17 cellular contexts compared by ENCODE assay signal in genomic region chr1:34763142-34763781, GRCh38. TPM values are rescaled to one million over a fixed set of nuclear protein-coding genes. Genes with fewer than 3 reads are reported as not detected.
DNase-seq lines count a peak whose midpoint lies in the region; ATAC-seq, FAIRE-seq and TF ChIP-seq lines count a peak whose summit lies in the region.
"Had no signal": no experiment of that assay in that cellular context is flagged by ENCODE, and none has a peak within 500 bp of the region (broad histone marks: within the 10 kb centered on the region; RNA-seq: fewer than 3 reads in every experiment).

No MANE protein-coding gene starts in this region.

- no peaks in the 10 kb centered on the region for H3K4me1 ChIP-seq in IMR-90 (ENCODE audit: control insufficient read depth, insufficient read depth, low read length)
- peaks cover 9% of the 10 kb centered on the region for H3K4me1 ChIP-seq in mesenchymal stem cell (ENCODE audit: control insufficient read depth, insufficient read depth, low read depth, low read length)

- H3K4ac ChIP-seq in IMR-90 (ENCODE audit: low read depth, low read length) (no peak overlapping the region), mesenchymal stem cell (ENCODE audit: low read depth in 1 of 2, low read length in 2 of 2) (no peak overlapping the region)

- no peaks in the 10 kb centered on the region for H3K9me1 ChIP-seq in IMR-90 (ENCODE audit: insufficient read depth, low read length)

- H2BK20ac ChIP-seq in IMR-90 (ENCODE audit: low read depth, low read length): no peak overlapping the region

- CTCF ChIA-PET in IMR-90 (lab: Yijun Ruan, JAX): no interaction called here

- no peak for FAIRE-seq in D721Med (lab: Jason Lieb, UNC)

- dilution Hi-C loops in IMR-90 (cut with HindIII; ENCODE audit: low sequenced_read_pairs, unreplicated experiment): no loop called here

- POLR2A ChIA-PET in IMR-90 (lab: Charles Lee; ENCODE audit: unreplicated experiment): no interaction called here

- H4K5ac ChIP-seq in IMR-90 (ENCODE audit: low read depth, low read length): no peak overlapping the region

- no peak overlapping the region for H3K56ac ChIP-seq in IMR-90 (ENCODE audit: extremely low read depth, insufficient read depth, low read length)

- H3K23ac ChIP-seq in IMR-90 (ENCODE audit: low read depth, low read length) (no peak overlapping the region), mesenchymal stem cell (ENCODE audit: low read length in 2 of 2) (no peak overlapping the region)

- H3K18ac ChIP-seq in IMR-90 (ENCODE audit: low read depth, low read length): no peak overlapping the region
- H3K18ac ChIP-seq in mesenchymal stem cell (ENCODE audit: low read depth in 1 of 2, low read length in 2 of 2): no peak overlapping the region

- TF ChIP-seq POLR2A in IMR-90 (IDR thresholded peaks at IDR 0.05; ENCODE audit: low read depth, low read length): no peak

- peaks cover 2% of the 10 kb centered on the region for H3K27me3 ChIP-seq in IMR-90 (ENCODE audit: control insufficient read depth, insufficient read depth, low read length)
- H3K27me3 ChIP-seq in mesenchymal stem cell (ENCODE audit: control insufficient read depth in 1 of 2, insufficient read depth in 1 of 2, low read length in 2 of 2): peaks cover 0 to 62% of the 10 kb centered on the region in 2 experiments
- no peaks in the 10 kb centered on the region for H3K27me3 ChIP-seq in dorsolateral prefrontal cortex

- BruUV-seq in IMR-90 (replicated peaks; lab: Mats Ljungman, UMichigan): no TSS peak

- H3K79me1 ChIP-seq in IMR-90 (ENCODE audit: low read depth in 1 of 2, low read length in 2 of 2): no peaks in the 10 kb centered on the region
- H3K79me1 ChIP-seq in mesenchymal stem cell (replicated peaks; ENCODE audit: low read length, poor library complexity, severe bottlenecking): no peaks in the 10 kb centered on the region

- H3K9ac ChIP-seq in IMR-90 (ENCODE audit: low read depth, low read length) (no peak overlapping the region), mesenchymal stem cell (ENCODE audit: low read length) (no peak overlapping the region)

- H3K4me2 ChIP-seq in IMR-90 (ENCODE audit: low read depth, low read length): no peak overlapping the region
- H3K4me2 ChIP-seq in mesenchymal stem cell (ENCODE audit: low read length, poor library complexity, severe bottlenecking): peak overlapping the region; percentile 13

- H3K9me3 ChIP-seq in IMR-90 (ENCODE audit: control insufficient read depth, insufficient read depth, low read length) (no peaks in the 10 kb centered on the region), mesenchymal stem cell (ENCODE audit: control insufficient read depth, low read length) (no peaks in the 10 kb centered on the region)

- H4K20me1 ChIP-seq in IMR-90 (ENCODE audit: insufficient read depth, low read length): no peaks in the 10 kb centered on the region

- no peak overlapping the region for H2BK15ac ChIP-seq in IMR-90 (ENCODE audit: low read depth, low read length)
- H2BK15ac ChIP-seq in mesenchymal stem cell (ENCODE audit: low read depth, poor library complexity, severe bottlenecking): no peak overlapping the region

- H4K8ac ChIP-seq in IMR-90 (ENCODE audit: low read depth in 2 of 2, low read length in 2 of 2): no peak overlapping the region
- no peak overlapping the region for H4K8ac ChIP-seq in mesenchymal stem cell (ENCODE audit: low read length)

- no peak overlapping the region for H2AK5ac ChIP-seq in IMR-90 (ENCODE audit: low read depth, low read length)
- H2AK5ac ChIP-seq in mesenchymal stem cell (ENCODE audit: low read length, severe bottlenecking): no peak overlapping the region

- H3K4me3 ChIP-seq in IMR-90 (ENCODE audit: insufficient read depth, low read depth, low read length): no peak overlapping the region
- no peak overlapping the region for H3K4me3 ChIP-seq in choroid plexus epithelial cell (ENCODE audit: low read depth, low read length)
- no peak overlapping the region for H3K4me3 ChIP-seq in mesenchymal stem cell (ENCODE audit: insufficient read depth in 1 of 2, low read depth in 1 of 2, low read length in 2 of 2)
- H3K4me3 ChIP-seq in dorsolateral prefrontal cortex: no peak overlapping the region

- DNase-seq in Daoy (ENCODE audit: low read depth) (peak; percentile 67), IMR-90 (peak; percentile 9), choroid plexus epithelial cell (ENCODE audit: low read depth) (peak; percentile 13), mesenchymal stem cell (no peak), D721Med (ENCODE audit: insufficient read length, low spot score) (no peak), NCI-H69 (lab: John Stamatoyannopoulos, UW) (no peak), dorsolateral prefrontal cortex (no peak)
- DNase-seq in activated CD8-positive, alpha-beta memory T cell treated with anti-CD3 and anti-CD28 coated beads, Interleukin-2, amount 50 U/mL, for 4 hours: no peak
- DNase-seq: activated CD4-positive, CD25-positive, alpha-beta regulatory T cell treated with anti-CD3 and anti-CD28 coated beads, Interleukin-2, amount 50 U/mL, for 72 hours; activated T-cell treated with anti-CD3 and anti-CD28 coated beads, Interleukin-2, amount 50 U/mL, for 72 hours; anterior cingulate cortex; CD4-positive, CD25-positive, alpha-beta regulatory T cell; hypothalamus; substantia nigra had no signal

- no peak for TF ChIP-seq CTCF in IMR-90 (conservative IDR thresholded peaks at IDR 0.05; ENCODE audit: low read depth, low read length)
- TF ChIP-seq CTCF in choroid plexus epithelial cell (conservative IDR thresholded peaks at IDR 0.05; ENCODE audit: low read depth, low read length): no peak
- no peak for TF ChIP-seq CTCF in D721Med (IDR thresholded peaks at IDR 0.05; ENCODE audit: insufficient read depth, missing control alignments)
- no peak for TF ChIP-seq CTCF in dorsolateral prefrontal cortex (IDR thresholded peaks at IDR 0.05 in 54 of 56, conservative IDR thresholded peaks at IDR 0.05 in 2 of 56; ENCODE audit: low read depth in 1 of 56, partially characterized antibody in 56 of 56)

- no peaks in the 10 kb centered on the region for H3K36me3 ChIP-seq in IMR-90 (ENCODE audit: control insufficient read depth, insufficient read depth, low read length)
- no peaks in the 10 kb centered on the region for H3K36me3 ChIP-seq in mesenchymal stem cell (ENCODE audit: control insufficient read depth in 1 of 2, insufficient read depth in 2 of 2, low read depth in 1 of 2, low read length in 2 of 2)

- H4K91ac ChIP-seq in IMR-90 (ENCODE audit: insufficient read depth, low read depth, low read length) (no peak overlapping the region), mesenchymal stem cell (ENCODE audit: low read length) (no peak overlapping the region)

- no peak overlapping the region for H2BK5ac ChIP-seq in IMR-90 (ENCODE audit: low read depth, low read length, poor library complexity, severe bottlenecking)
- no peak overlapping the region for H2BK5ac ChIP-seq in mesenchymal stem cell (ENCODE audit: low read depth, low read length, poor library complexity, severe bottlenecking)

- intact Hi-C loops in IMR-90 (cut with micrococcal nuclease): no loop called here
- intact Hi-C loops in dorsolateral prefrontal cortex (cut with DNase I): no loop called here

- in situ Hi-C loops in IMR-90 (cut with MboI; ENCODE audit: low sequenced_read_pairs): no loop called here

- no peak overlapping the region for H2AK9ac ChIP-seq in IMR-90 (replicated peaks; ENCODE audit: low read depth, low read length, poor library complexity)

- H2AFZ ChIP-seq in IMR-90 (replicated peaks; ENCODE audit: low read length, poor library complexity) (no peak overlapping the region), mesenchymal stem cell (ENCODE audit: low read depth, low read length) (no peak overlapping the region)

- H2BK120ac ChIP-seq in IMR-90 (ENCODE audit: low read depth, low read length): no peak overlapping the region
- no peak overlapping the region for H2BK120ac ChIP-seq in mesenchymal stem cell (ENCODE audit: low read depth, low read length)

- H3K14ac ChIP-seq in IMR-90 (replicated peaks; ENCODE audit: low read depth, low read length): no peak overlapping the region
- no peak overlapping the region for H3K14ac ChIP-seq in mesenchymal stem cell (ENCODE audit: low read length in 2 of 2)

- H3K27ac ChIP-seq in IMR-90 (ENCODE audit: insufficient read depth, low read length) (no peak overlapping the region), mesenchymal stem cell (ENCODE audit: low read length, poor library complexity, severe bottlenecking) (no peak overlapping the region), dorsolateral prefrontal cortex (no peak overlapping the region)

- H2BK12ac ChIP-seq in mesenchymal stem cell (ENCODE audit: low read length in 2 of 2): no peak overlapping the region

- WGBS in IMR-90 (ENCODE audit: extremely low coverage in 2 of 2, insufficient read length in 1 of 2), 2 experiments: 39% methylated on average over 5 of the region's 8 CpGs; no CpG with 5 or more reads in 1 of the 2 experiments
- 33% methylated on average over 8 of the region's 8 CpGs for WGBS in mesenchymal stem cell

- no peak for TF ChIP-seq RAD21 in IMR-90 (IDR thresholded peaks at IDR 0.05; ENCODE audit: low read length)

- peak; percentile 27; the same call in 1 of the 2 replicates for ATAC-seq in IMR-90 (ENCODE audit: low read depth)
- ATAC-seq: activated T-cell treated with anti-CD3 and anti-CD28 coated beads, Interleukin-2, amount 50 U/mL, for 72 hours had no signal

RNA-seq across cellular contexts. Expression of gene GJB4, which starts 3.7 kb away (rescaled TPM):
- 0.06 TPM in 1 of 2 replicates, not detected in the other for total RNA-seq in Daoy (2014; rRNA removed; shearing (Covaris generic))
- not detected in 2 replicates for total RNA-seq in IMR-90 (2012; rRNA removed)
- not detected in 2 replicates for polyA plus RNA-seq in IMR-90 (2012; rRNA removed)
- polyA plus RNA-seq in IMR-90 (2012; cell fraction: cytosol; rRNA removed): not detected in 2 replicates
- polyA plus RNA-seq in IMR-90 (2012; cell fraction: nucleus; rRNA removed; ENCODE audit: low replicate concordance): not detected in 2 replicates
- polyA plus RNA-seq in mesenchymal stem cell (2013, experiment 1 of 2): not detected
- not detected for polyA plus RNA-seq in mesenchymal stem cell (2013, experiment 2 of 2)
- total RNA-seq in dorsolateral prefrontal cortex: under 1 TPM in 11 of 120 experiments, not detected in 109; 0.17 to 0.37 (median 0.28) TPM
- total RNA-seq: activated T-cell treated with anti-CD3 and anti-CD28 coated beads, Interleukin-2, amount 50 U/mL, for 72 hours; CD4-positive, CD25-positive, alpha-beta regulatory T cell; NCI-H460; pulmonary artery endothelial cell; SK-MEL-5 had no signal
- polyA plus RNA-seq: CD4-positive, CD25-positive, alpha-beta regulatory T cell had no signal

RNA-seq across cellular contexts. Expression of gene GJB5, which starts 8.4 kb away (rescaled TPM):
- total RNA-seq in Daoy (2014; rRNA removed; shearing (Covaris generic)): not detected in 2 replicates
- total RNA-seq in IMR-90 (2012; rRNA removed) (not detected in 2 replicates), dorsolateral prefrontal cortex (1 to 10 TPM in 74 of 120 experiments, under 1 TPM in 36, not detected in 10; 0.32 to 5.2 (median 1.3) TPM)
- 0.10 and 0.14 TPM in 2 replicates for polyA plus RNA-seq in IMR-90 (2012; rRNA removed)
- 0.08 and 0.22 TPM in 2 replicates for polyA plus RNA-seq in IMR-90 (2012; cell fraction: cytosol; rRNA removed)
- 0.05 TPM in 1 of 2 replicates, not detected in the other for polyA plus RNA-seq in IMR-90 (2012; cell fraction: nucleus; rRNA removed; ENCODE audit: low replicate concordance)
- polyA plus RNA-seq in mesenchymal stem cell (2013, experiment 1 of 2): not detected
- not detected for polyA plus RNA-seq in mesenchymal stem cell (2013, experiment 2 of 2)
- total RNA-seq: activated T-cell treated with anti-CD3 and anti-CD28 coated beads, Interleukin-2, amount 50 U/mL, for 72 hours; CD4-positive, CD25-positive, alpha-beta regulatory T cell; NCI-H460; pulmonary artery endothelial cell; SK-MEL-5 had no signal

RNA-seq across cellular contexts. Expression of gene GJB3, which starts 17.8 kb away (rescaled TPM):
- not detected in 2 replicates for total RNA-seq in Daoy (2014; rRNA removed; shearing (Covaris generic))
- total RNA-seq in IMR-90 (2012; rRNA removed): not detected in 2 replicates
- polyA plus RNA-seq in IMR-90 (2012; rRNA removed): not detected in 2 replicates
- polyA plus RNA-seq in IMR-90 (2012; cell fraction: cytosol; rRNA removed): not detected in 2 replicates
- polyA plus RNA-seq in IMR-90 (2012; cell fraction: nucleus; rRNA removed; ENCODE audit: low replicate concordance): not detected in 2 replicates
- polyA plus RNA-seq in mesenchymal stem cell (2013, experiment 1 of 2): not detected
- polyA plus RNA-seq in mesenchymal stem cell (2013, experiment 2 of 2): not detected
- total RNA-seq in dorsolateral prefrontal cortex: 1 to 10 TPM in 11 of 120 experiments, under 1 TPM in 68, not detected in 41; 0.20 to 2.7 (median 0.49) TPM
- total RNA-seq: activated T-cell treated with anti-CD3 and anti-CD28 coated beads, Interleukin-2, amount 50 U/mL, for 72 hours; CD4-positive, CD25-positive, alpha-beta regulatory T cell; NCI-H460; pulmonary artery endothelial cell; SK-MEL-5 had no signal
- polyA plus RNA-seq: CD4-positive, CD25-positive, alpha-beta regulatory T cell had no signal

RNA-seq across cellular contexts. Expression of gene GJA4, which starts 29.5 kb away (rescaled TPM):
- not detected in 2 replicates for total RNA-seq in Daoy (2014; rRNA removed; shearing (Covaris generic))
- not detected in 2 replicates for total RNA-seq in IMR-90 (2012; rRNA removed)
- not detected in 2 replicates for polyA plus RNA-seq in IMR-90 (2012; rRNA removed)
- not detected in 2 replicates for polyA plus RNA-seq in IMR-90 (2012; cell fraction: cytosol; rRNA removed)
- polyA plus RNA-seq in IMR-90 (2012; cell fraction: nucleus; rRNA removed; ENCODE audit: low replicate concordance): not detected in 2 replicates
- polyA plus RNA-seq in mesenchymal stem cell (2013, experiment 1 of 2): not detected
- polyA plus RNA-seq in mesenchymal stem cell (2013, experiment 2 of 2): not detected
- 10 to 100 TPM in 15 of 120 experiments, 1 to 10 TPM in 105; 1.3 to 19.5 (median 5.2) TPM for total RNA-seq in dorsolateral prefrontal cortex
- total RNA-seq: CD4-positive, CD25-positive, alpha-beta regulatory T cell; NCI-H460; SK-MEL-5 had no signal
- polyA plus RNA-seq: CD4-positive, CD25-positive, alpha-beta regulatory T cell had no signal

Comparison
In these comparisons a context has a peak if more than half of its experiments do, and no peak if none do; other contexts are left out.
1. DNase-seq: peak in Daoy (single experiment), IMR-90 (single experiment) and choroid plexus epithelial cell (single experiment); none in mesenchymal stem cell (single experiment), activated CD8-positive, alpha-beta memory T cell treated with anti-CD3 and anti-CD28 coated beads, Interleukin-2, amount 50 U/mL, for 4 hours (single experiment), D721Med (single experiment), NCI-H69 (single experiment) and dorsolateral prefrontal cortex (0 of 10).